Comparison of ENCODE assay signal across 8 cellular contexts in genomic region chr3:101848754-101849713, GRCh38. TPM values are rescaled to one million over a fixed set of nuclear protein-coding genes. Genes with fewer than 3 reads are reported as not detected.
A peak's percentile ranks its signal among the peaks of the same experiment; 100 is the strongest.
DNase-seq lines count a peak whose midpoint lies in the region; ATAC-seq lines count a peak whose summit lies in the region.

TSS of gene NFKBIZ (plus strand) at chr3:101849514. CDS start at chr3:101849629, 115 bp downstream.

- H3K4me3 ChIP-seq in effector memory CD4-positive, alpha-beta T cell (ENCODE audit: insufficient read depth, low read depth, low read length, poor library complexity, severe bottlenecking), result peak within 1 kb of the TSS; percentile 95

- peak within 1 kb of the TSS; percentile 99 for H3K27ac ChIP-seq in effector memory CD4-positive, alpha-beta T cell (ENCODE audit: insufficient read depth, low read length, poor library complexity, severe bottlenecking)

- CTCF ChIA-PET in activated CD8-positive, alpha-beta memory T cell treated with anti-CD3 and anti-CD28 coated beads for 36 hours (lab: Charles Lee), result interaction anchor here (1.2 to 2.3 kb wide), 4 partner anchors 16 to 237 kb away, joined by 4 to 11 read pairs (median 8); no protein-coding TSS in a partner anchor

- H3K4me1 ChIP-seq in effector memory CD4-positive, alpha-beta T cell (ENCODE audit: control insufficient read depth, insufficient read depth, low read length, poor library complexity, severe bottlenecking), result peaks cover 9% of the 10 kb centered on the region

- H3K9me3 ChIP-seq in effector memory CD4-positive, alpha-beta T cell (ENCODE audit: control insufficient read depth, low read length), result no peaks in the 10 kb centered on the region

- H3K36me3 ChIP-seq in effector memory CD4-positive, alpha-beta T cell (ENCODE audit: control insufficient read depth, insufficient read depth, low read length), result peaks cover 24% of the 10 kb centered on the region

- DNase-seq in CD1c-positive myeloid dendritic cell (ENCODE audit: extremely low spot score) (peak; percentile 96), NOMO-1 (lab: John Stamatoyannopoulos, UW; ENCODE audit: unreplicated experiment in 2 of 2) (peak; percentile 91 to 94), medulla oblongata (ENCODE audit: extremely low spot score) (peak; percentile 90)
- DNase-seq in effector memory CD4-positive, alpha-beta T cell, result peak; percentile 90 to 93 (median 92)
- peak; percentile 86 for DNase-seq in stimulated activated CD8-positive, alpha-beta memory T cell treated with anti-CD3 and anti-CD28 coated beads, Interleukin-12 subunit alpha, Interleukin-12 subunit beta, amount 100 ng/mL, for 1 hour (ENCODE audit: low read depth)

- POLR2A ChIA-PET in activated CD8-positive, alpha-beta memory T cell treated with anti-CD3 and anti-CD28 coated beads for 36 hours (lab: Charles Lee), result interaction anchor here (0.6 to 2.3 kb wide), 21 partner anchors 12 to 616 kb away, joined by 3 to 113 read pairs (median 4); partner anchors contain the start of genes CEP97, NXPE3 and RPL24

- no peaks in the 10 kb centered on the region for H3K27me3 ChIP-seq in effector memory CD4-positive, alpha-beta T cell (replicated peaks; ENCODE audit: control insufficient read depth, insufficient read depth, low read length, poor library complexity, severe bottlenecking)

- ATAC-seq in GM19452 (IDR thresholded peaks at IDR 0.05; ENCODE audit: unreplicated experiment) (peak; percentile 70), HG03575 (IDR thresholded peaks at IDR 0.05; ENCODE audit: extremely low read depth, insufficient number of reproducible peaks, low FRiP score, unreplicated experiment) (peak; percentile 30)

RNA-seq across cellular contexts. Expression of gene NFKBIZ, which starts in this region (rescaled TPM):
- 10 to 100 TPM; 34.0 to 36.6 TPM for total RNA-seq in activated CD8-positive, alpha-beta memory T cell treated with anti-CD3 and anti-CD28 coated beads for 36 hours

Comparison
In these comparisons a context has a peak if more than half of its experiments do, and no peak if none do; other contexts are left out.
1. Peak in every context shown above with its lines: DNase-seq, ATAC-seq, H3K4me3 ChIP-seq and H3K27ac ChIP-seq.